Comparison of ENCODE assay signal across 19 cellular contexts in the genomic region with DNA sequence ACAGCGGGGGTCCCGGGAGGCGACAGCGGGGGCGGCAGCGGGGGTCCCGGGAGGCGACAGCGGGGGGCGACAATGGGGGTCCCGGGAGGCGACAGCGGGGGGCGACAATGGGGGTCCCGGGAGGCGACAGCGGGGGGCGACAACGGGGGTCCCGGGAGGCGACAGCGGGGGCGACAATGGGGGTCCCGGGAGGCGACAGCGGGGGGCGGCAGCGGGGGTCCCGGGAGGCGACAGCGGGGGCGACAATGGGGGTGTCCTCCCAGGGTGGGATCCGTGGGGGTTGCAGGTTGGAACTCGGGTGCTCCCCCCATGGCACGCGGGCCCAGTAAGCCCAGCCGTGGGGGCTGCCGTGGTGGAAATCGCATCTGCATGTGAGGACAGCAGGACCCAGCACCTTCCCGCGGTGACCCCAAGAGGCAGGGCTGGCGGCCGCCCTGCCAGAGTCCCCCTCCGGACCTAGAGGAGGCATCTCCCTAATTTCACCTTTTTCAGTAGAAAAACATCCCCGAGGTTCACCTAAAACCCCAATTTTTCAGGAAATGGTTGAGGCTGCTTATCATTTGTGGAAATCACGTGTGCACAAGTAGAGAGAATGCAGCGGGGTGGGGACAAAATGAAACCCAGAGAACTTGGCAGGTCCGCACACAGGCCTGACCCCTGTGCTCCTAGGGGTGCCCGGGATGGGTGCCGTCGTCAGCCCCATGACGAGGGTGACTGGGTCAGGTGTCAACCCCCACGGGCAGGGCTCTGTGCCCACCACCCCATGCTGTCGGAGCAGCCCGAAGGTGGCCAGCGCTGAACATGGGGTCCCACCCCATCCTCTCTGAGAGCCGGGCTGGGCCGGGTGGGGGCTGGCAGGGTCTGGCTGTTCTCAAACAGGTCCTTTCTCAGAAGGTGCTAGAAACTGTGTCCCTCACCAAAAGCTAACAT. TPM values are rescaled to one million over a fixed set of nuclear protein-coding genes. Genes with fewer than 3 reads are reported as not detected.
DNase-seq lines count a peak whose midpoint lies in the region; ATAC-seq, FAIRE-seq and TF ChIP-seq lines count a peak whose summit lies in the region.
"Had no signal": no experiment of that assay in that cellular context is flagged by ENCODE, and none has a peak within 500 bp of the region (broad histone marks: within the 10 kb centered on the region; RNA-seq: fewer than 3 reads in every experiment).

No MANE protein-coding gene starts in this region.

- H3K4me3 Mint-ChIP-seq in CD14-positive monocyte, result peak overlapping the region; percentile 53 to 57
- H3K4me3 Mint-ChIP-seq in naive thymus-derived CD4-positive, alpha-beta T cell, result peak overlapping the region; percentile 54 to 75 (median 68)
- H3K4me3 Mint-ChIP-seq: HFFc6 had no signal

- H3K4me1 ChIP-seq in BE2C, result no peaks in the 10 kb centered on the region
- peaks cover 24 to 91% of the 10 kb centered on the region in 2 experiments for H3K4me1 ChIP-seq in K562 (replicated peaks in 1 of 2; ENCODE audit: control insufficient read depth in 2 of 2, insufficient read depth in 2 of 2, low read length in 2 of 2)
- H3K4me1 ChIP-seq in naive thymus-derived CD4-positive, alpha-beta T cell (ENCODE audit: control insufficient read depth in 2 of 2, insufficient read depth in 2 of 2, low read length in 2 of 2), result peaks cover 16 to 31% of the 10 kb centered on the region in 2 donors
- H3K4me1 ChIP-seq: tibial artery had no signal

- intact Hi-C loops in CD14-positive monocyte (cut with micrococcal nuclease), result no loop called here
- intact Hi-C loops in K562 (cut with micrococcal nuclease), result no loop called here
- intact Hi-C loops in naive thymus-derived CD4-positive, alpha-beta T cell (cut with micrococcal nuclease), result no loop called here

- H3K9ac ChIP-seq in K562 (ENCODE audit: insufficient read depth in 1 of 2, low read depth in 2 of 2, low read length in 2 of 2), result peak overlapping the region in 1 of 2 experiments; percentile 68; a peak in 1 of 4 replicates

- peaks cover 0 to 3% (median 0%) of the 10 kb centered on the region in 7 donors for H3K9me3 Mint-ChIP-seq in CD14-positive monocyte
- H3K9me3 Mint-ChIP-seq in naive thymus-derived CD4-positive, alpha-beta T cell, result no peaks in the 10 kb centered on the region
- H3K9me3 Mint-ChIP-seq: activated T-cell treated with anti-CD3 and anti-CD28 coated beads, Interleukin-2, amount 50 U/mL, for 72 hours; HFFc6 had no signal

- H3K4me1 Mint-ChIP-seq in CD14-positive monocyte, result peaks cover 23% of the 10 kb centered on the region
- peaks cover 18 to 36% (median 27%) of the 10 kb centered on the region in 7 donors for H3K4me1 Mint-ChIP-seq in naive thymus-derived CD4-positive, alpha-beta T cell

- no peak for FAIRE-seq in K562 (lab: Jason Lieb, UNC)
- FAIRE-seq: pancreas, small intestine had no signal

- no peak overlapping the region for H3K4me2 ChIP-seq in K562 (ENCODE audit: insufficient read depth, low read length)

- peaks cover 6 to 17% (median 6%) of the 10 kb centered on the region in 3 donors for H3K27me3 Mint-ChIP-seq in CD14-positive monocyte (ENCODE audit: low read depth in 3 of 3)
- peaks cover 0 to 8% (median 0%) of the 10 kb centered on the region in 5 donors for H3K27me3 Mint-ChIP-seq in naive thymus-derived CD4-positive, alpha-beta T cell

- peaks cover 3% of the 10 kb centered on the region for H3K9me1 ChIP-seq in K562 (ENCODE audit: control insufficient read depth, insufficient read depth, low read length)

- H3K36me3 Mint-ChIP-seq in CD14-positive monocyte, result no peaks in the 10 kb centered on the region
- no peaks in the 10 kb centered on the region for H3K36me3 Mint-ChIP-seq in naive thymus-derived CD4-positive, alpha-beta T cell

- POLR2A ChIA-PET in K562 (lab: Yijun Ruan, JAX), result no interaction called here
- POLR2A ChIA-PET in naive thymus-derived CD4-positive, alpha-beta T cell (lab: Charles Lee), result no interaction called here

- H3K36me3 ChIP-seq in BE2C (no peaks in the 10 kb centered on the region), K562 (ENCODE audit: control insufficient read depth, insufficient read depth, low read length) (no peaks in the 10 kb centered on the region)
- H3K36me3 ChIP-seq in naive thymus-derived CD4-positive, alpha-beta T cell (ENCODE audit: control insufficient read depth in 2 of 3, insufficient read depth in 3 of 3, low read length in 3 of 3), result no peaks in the 10 kb centered on the region
- H3K36me3 ChIP-seq: pancreas, tibial artery had no signal

- DNase-seq in BE2C (peak; percentile 8), CD14-positive monocyte (ENCODE audit: low spot score) (peak; percentile 20), K562 (ENCODE audit: extremely low read depth in 1 of 4, low spot score in 3 of 4) (no peak), islet precursor cell (no peak)
- no peak for DNase-seq in naive thymus-derived CD4-positive, alpha-beta T cell
- DNase-seq in stimulated activated CD4-positive, alpha-beta T cell treated with anti-CD3 and anti-CD28 coated beads, Interleukin-15, amount 100 ng/mL, for 24 hours, result no peak
- DNase-seq: activated CD4-positive, alpha-beta T cell treated with anti-CD3 and anti-CD28 coated beads for 48 hours; activated T-cell treated with anti-CD3 and anti-CD28 coated beads, Interleukin-2, amount 50 U/mL, for 72 hours; AML-193; amygdala; DMS153; HFFc6; NCI-H524 treated with DMSO at 0.1 percent for 48 hours; small intestine; T-helper 9 cell had no signal

- no peak for ATAC-seq in K562
- ATAC-seq in naive thymus-derived CD4-positive, alpha-beta T cell, result no peak
- ATAC-seq in HG03159 (IDR thresholded peaks at IDR 0.05; ENCODE audit: unreplicated experiment), result no peak
- ATAC-seq: activated T-cell treated with anti-CD3 and anti-CD28 coated beads, Interleukin-2, amount 50 U/mL, for 72 hours; left lobe of liver; pancreas had no signal

- CTCF ChIA-PET in K562 (lab: Yijun Ruan, JAX; ENCODE audit: low intra/inter-chr PET ratio), result no interaction called here
- CTCF ChIA-PET in naive thymus-derived CD4-positive, alpha-beta T cell (lab: Charles Lee), result no interaction called here

- H3K9me3 ChIP-seq in BE2C, result no peaks in the 10 kb centered on the region
- H3K9me3 ChIP-seq in K562 (replicated peaks; ENCODE audit: control insufficient read depth, insufficient read depth, low read depth, low read length), result no peaks in the 10 kb centered on the region
- H3K9me3 ChIP-seq in naive thymus-derived CD4-positive, alpha-beta T cell (ENCODE audit: control insufficient read depth in 2 of 3, low read length in 3 of 3), result no peaks in the 10 kb centered on the region
- H3K9me3 ChIP-seq: pancreas, tibial artery had no signal

- TF ChIP-seq CTCF in BE2C (IDR thresholded peaks at IDR 0.05; ENCODE audit: low read depth, low read length), result no peak
- no peak for TF ChIP-seq CTCF in CD14-positive monocyte (IDR thresholded peaks at IDR 0.05)
- TF ChIP-seq CTCF in K562 (IDR thresholded peaks at IDR 0.05 in 2 of 3, conservative IDR thresholded peaks at IDR 0.05 in 1 of 3; ENCODE audit: insufficient read depth in 2 of 3, low read depth in 1 of 3, low read length in 3 of 3), result no peak

- no peak overlapping the region for H3K27ac ChIP-seq in K562 (ENCODE audit: extremely low read depth, low read depth, low read length)
- H3K27ac ChIP-seq in naive thymus-derived CD4-positive, alpha-beta T cell (ENCODE audit: low read depth, low read length), result no peak overlapping the region
- H3K27ac ChIP-seq: pancreas, tibial artery had no signal

- no TSS peak for BruUV-seq in K562 (replicated peaks; lab: Mats Ljungman, UMichigan)

- H3K79me2 ChIP-seq in K562 (ENCODE audit: control insufficient read depth, insufficient read depth, low read length), result no peaks in the 10 kb centered on the region

- H3K4me3 ChIP-seq in BE2C (ENCODE audit: low read depth, low read length) (no peak overlapping the region), K562 (no peak overlapping the region)
- peak overlapping the region; percentile 16 for H3K4me3 ChIP-seq in naive thymus-derived CD4-positive, alpha-beta T cell (ENCODE audit: low read length)
- H3K4me3 ChIP-seq: pancreas, tibial artery had no signal

- no peak for TF ChIP-seq EP300 in K562 (IDR thresholded peaks at IDR 0.05; ENCODE audit: low read length)

- WGBS in K562 (ENCODE audit: insufficient coverage, low coverage, missing lambda C conversion rate), result 48% methylated on average over 19 of the region's 58 CpGs

- H4K20me1 ChIP-seq in K562 (replicated peaks; ENCODE audit: control insufficient read depth, insufficient read depth, low read length), result no peaks in the 10 kb centered on the region

- TF ChIP-seq RAD21 in K562 (CRISPR knock-in tag; conservative IDR thresholded peaks at IDR 0.05 in 1 of 2, IDR thresholded peaks at IDR 0.05 in 1 of 2), result no peak

- H3K27me3 ChIP-seq in BE2C (no peaks in the 10 kb centered on the region), K562 (ENCODE audit: control insufficient read depth in 2 of 2, insufficient read depth in 2 of 2, low read length in 2 of 2) (0 out of 5 replicates have a peak, but pooled peaks cover 0 to 5% of the 10 kb centered on the region in 2 experiments)
- no peaks in the 10 kb centered on the region for H3K27me3 ChIP-seq in naive thymus-derived CD4-positive, alpha-beta T cell (ENCODE audit: control insufficient read depth in 2 of 2, insufficient read depth in 2 of 2, low read length in 2 of 2)
- H3K27me3 ChIP-seq: pancreas had no signal

- in situ Hi-C loops in K562 (cut with MboI), result no loop called here

- H3K27ac Mint-ChIP-seq in CD14-positive monocyte, result peak overlapping the region in 4 of 7 donors; percentile 4 to 68 (median 55)
- peak overlapping the region in 5 of 9 donors; percentile 8 to 76 (median 61) for H3K27ac Mint-ChIP-seq in naive thymus-derived CD4-positive, alpha-beta T cell
- H3K27ac Mint-ChIP-seq: activated T-cell treated with anti-CD3 and anti-CD28 coated beads, Interleukin-2, amount 50 U/mL, for 72 hours; HFFc6 had no signal

- no peak overlapping the region for H2AFZ ChIP-seq in K562 (ENCODE audit: low read depth, low read length)

- no peak for TF ChIP-seq POLR2A in K562 (conservative IDR thresholded peaks at IDR 0.05)

RNA-seq across cellular contexts. Expression of a gene that starts 10.5 kb away (rescaled TPM):
- 25.8 TPM for polyA plus RNA-seq in BE2C (2012; ENCODE audit: insufficient read depth, insufficient read length, low read depth)
- polyA plus RNA-seq in CD14-positive monocyte (10 to 100 TPM; 13.1 to 29.8 TPM), K562 (2011; rRNA removed) (2.9 and 6.2 TPM in 2 replicates), K562 (2014; fragmentation: Illumina TruSeq; extraction: Trizol) (1.7 and 10.2 TPM in 2 replicates), K562 (2014; fragmentation: Nextera tagmentation; extraction: Ambion mirVana) (under 1 TPM; 0.17 to 0.18 TPM), K562 (2014; rRNA removed) (19.5 and 23.5 TPM in 2 replicates)
- 12.2 and 22.8 TPM in 2 replicates for total RNA-seq in K562 (2011; cell fraction: chromatin; rRNA removed; ENCODE audit: low replicate concordance)
- 23.4 and 25.7 TPM in 2 replicates for total RNA-seq in K562 (2011; cell fraction: nucleolus; rRNA removed)
- total RNA-seq in K562 (2011; cell fraction: nucleoplasm; rRNA removed), result 12.5 and 12.8 TPM in 2 replicates
- total RNA-seq in K562 (2014; rRNA removed) (28.2 and 34.9 TPM in 2 replicates), K562 (2014; rRNA removed; fragmentation: Illumina TruSeq; extraction: Trizol) (2.2 and 2.3 TPM in 2 replicates), K562 (2015; rRNA removed; fragmentation: Illumina TruSeq; extraction: Trizol) (10.7 and 14.2 TPM in 2 replicates), K562 (2021) (25.7 and 31.8 TPM in 2 replicates)
- polyA plus RNA-seq in K562 (2011; cell fraction: cytosol; rRNA removed), result 14.1 and 23.9 TPM in 2 replicates
- polyA plus RNA-seq in K562 (2011; cell fraction: nucleus; rRNA removed), result 8.7 and 14.9 TPM in 2 replicates
- 24.6 and 38.9 TPM in 2 replicates for polyA plus RNA-seq in K562 (2012)
- polyA minus RNA-seq in K562 (2011; rRNA and poly(A)+ RNA removed), result 1.9 and 2.0 TPM in 2 replicates
- 19.5 and 23.5 TPM in 2 replicates for polyA minus RNA-seq in K562 (2011; cell fraction: cytosol; rRNA and poly(A)+ RNA removed)
- 6.1 and 6.4 TPM in 2 replicates for polyA minus RNA-seq in K562 (2011; cell fraction: nucleus; rRNA and poly(A)+ RNA removed)
- total RNA-seq in naive thymus-derived CD4-positive, alpha-beta T cell, result 100 to 1,000 TPM in 1 of 5 experiments, 10 to 100 TPM in 2, 1 to 10 TPM in 2; 1.0 to 147 (median 10.3) TPM
- polyA plus RNA-seq in naive thymus-derived CD4-positive, alpha-beta T cell, result not detected

Comparison
In these comparisons a context has a peak if more than half of its experiments do, and no peak if none do; other contexts are left out.
1. DNase-seq: peak in BE2C (single experiment) and CD14-positive monocyte (single experiment); none in K562 (0 of 4), naive thymus-derived CD4-positive, alpha-beta T cell (0 of 9), islet precursor cell (single experiment) and stimulated activated CD4-positive, alpha-beta T cell treated with anti-CD3 and anti-CD28 coated beads, Interleukin-15, amount 100 ng/mL, for 24 hours (single experiment).